ENCODE assay signal across 24 cellular contexts in genomic region chr9:121927081-121927480, GRCh38.
"Had no signal": no experiment of that assay in that cellular context is flagged by ENCODE, and none has a peak within 500 bp of the region (broad histone marks: within the 10 kb centered on the region; RNA-seq: fewer than 3 reads in every experiment).

No MANE protein-coding gene starts in this region.

- H3K4me1 ChIP-seq: body of pancreas, breast epithelium, colonic mucosa had no signal

- H3K9me3 ChIP-seq: body of pancreas, breast epithelium, colonic mucosa had no signal

- H3K36me3 ChIP-seq: breast epithelium, cardiac muscle cell, colonic mucosa, WERI-Rb-1 had no signal

- H3K27me3 ChIP-seq: body of pancreas, breast epithelium, cardiac muscle cell, colonic mucosa had no signal

- H3K4me3 ChIP-seq: body of pancreas, cardiac muscle cell, colonic mucosa had no signal

- H3K27ac ChIP-seq: body of pancreas, colonic mucosa, WERI-Rb-1 had no signal

- DNase-seq: activated B cell treated with CpG ODN at 0.5 μM for 24 hours; activated CD4-positive, alpha-beta T cell treated with anti-CD3 and anti-CD28 coated beads for 48 hours; activated CD4-positive, alpha-beta T cell treated with anti-CD3 and anti-CD28 coated beads, Interleukin-2, amount 50 U/mL, for 1 hour; activated CD4-positive, alpha-beta T cell treated with anti-CD3 and anti-CD28 coated beads, Interleukin-2, amount 50 U/mL, for 48 hours; activated CD8-positive, alpha-beta memory T cell treated with anti-CD3 and anti-CD28 coated beads for 24 hours; activated CD8-positive, alpha-beta T cell treated with anti-CD3 and anti-CD28 coated beads for 36 hours; activated effector memory CD4-positive, alpha-beta T cell treated with Interleukin-2 at 50 U/mL for 16 hours; activated gamma-delta T cell treated with Interleukin-2 at 50 U/mL for 16 hours; activated naive CD4-positive, alpha-beta T cell treated with anti-CD3 and anti-CD28 coated beads, Interleukin-2, amount 50 U/mL, for 16 hours; activated naive CD4-positive, alpha-beta T cell treated with Interleukin-2 at 50 U/mL for 16 hours; activated T-cell treated with anti-CD3 and anti-CD28 coated beads, Interleukin-2, amount 50 U/mL, for 4 hours; amniotic stem cell; aorta; body of pancreas; central memory CD4-positive, alpha-beta T cell; colonic mucosa; effector memory CD4-positive, alpha-beta T cell; endodermal cell; foreskin fibroblast; T-helper 17 cell; T1000; WERI-Rb-1 had no signal
